In genomic region chr3:188088948-188089685, GRCh38 we compare ENCODE assay signal across 23 cellular contexts.
"Had no signal": no experiment of that assay in that cellular context is flagged by ENCODE, and none has a peak within 500 bp of the region (broad histone marks: within the 10 kb centered on the region; RNA-seq: fewer than 3 reads in every experiment).

No MANE protein-coding gene starts in this region.

- H3K4me3 ChIP-seq: cardiac muscle cell, hepatocyte, left ventricle myocardium inferior, transverse colon, uterus had no signal

- H3K36me3 ChIP-seq: cardiac muscle cell, left ventricle myocardium inferior, transverse colon, uterus had no signal

- H3K79me2 ChIP-seq: hepatocyte had no signal

- H3K4me2 ChIP-seq: hepatocyte had no signal

- H3K4me1 ChIP-seq: transverse colon, uterus had no signal

- H2AFZ ChIP-seq: hepatocyte had no signal

- H3K9me3 ChIP-seq: left ventricle myocardium inferior, transverse colon, uterus had no signal

- H3K27ac ChIP-seq: cardiac muscle cell, hepatocyte, left ventricle myocardium inferior, transverse colon, uterus had no signal

- FAIRE-seq: endometrium, frontal cortex had no signal

- ATAC-seq: activated T-cell treated with anti-CD3 and anti-CD28 coated beads, Interleukin-2, amount 50 U/mL, for 72 hours; natural killer cell; stimulated activated naive B cell treated with anti-CD40 and anti-IgM and Interleukin-4, amounts not matched to agents 10 μg/mL and 1 μg/mL and 100 μg/mL, for 72 hours had no signal

- DNase-seq: activated CD4-positive, alpha-beta memory T cell treated with anti-CD3 and anti-CD28 coated beads for 36 hours; activated CD4-positive, alpha-beta T cell treated with anti-CD3 and anti-CD28 coated beads for 48 hours; activated effector memory CD4-positive, alpha-beta T cell treated with Interleukin-2 at 50 U/mL for 16 hours; activated naive CD4-positive, alpha-beta T cell treated with anti-CD3 and anti-CD28 coated beads for 36 hours; activated naive CD8-positive, alpha-beta T cell treated with anti-CD3 and anti-CD28 coated beads, Interleukin-2, amount 10 ng/mL, durations not matched to agents 7 days and 5 days; activated T-cell treated with anti-CD3 and anti-CD28 coated beads, Interleukin-2, amount 50 U/mL, for 72 hours; amygdala; effector CD4-positive, alpha-beta T cell; glutamatergic neuron; immature natural killer cell; left ventricle myocardium inferior; natural killer cell; retina; stimulated activated CD4-positive, alpha-beta T cell treated with anti-CD3 and anti-CD28 coated beads, Interleukin-2, amount 100 ng/mL, for 48 hours; stimulated activated CD8-positive, alpha-beta memory T cell treated with anti-CD3 and anti-CD28 coated beads, Interleukin-4, amount 100 ng/mL, for 48 hours; stimulated activated naive B cell treated with anti-CD40 and anti-IgM and Interleukin-4, amounts not matched to agents 10 μg/mL and 1 μg/mL and 100 μg/mL, for 72 hours; T1000; transverse colon; uterus had no signal

- H3K27me3 ChIP-seq: hepatocyte, transverse colon, uterus had no signal
